8 cellular contexts compared by ENCODE assay signal in genomic region chrX:11724122-11725017, GRCh38. TPM values are rescaled to one million over a fixed set of nuclear protein-coding genes. Genes with fewer than 3 reads are reported as not detected.
DNase-seq lines count a peak whose midpoint lies in the region; ATAC-seq, FAIRE-seq and TF ChIP-seq lines count a peak whose summit lies in the region.

No MANE protein-coding gene starts in this region.

- no peaks in the 10 kb centered on the region for H3K9me3 ChIP-seq in neutrophil
- H3K9me3 ChIP-seq in MG63 = no peaks in the 10 kb centered on the region

- H3K27me3 ChIP-seq in neutrophil (no peaks in the 10 kb centered on the region), MG63 (no peaks in the 10 kb centered on the region)

- peak; percentile 69 for TF ChIP-seq CTCF in epithelial cell of esophagus (IDR thresholded peaks at IDR 0.05; ENCODE audit: insufficient read depth, low read depth, low read length, missing control alignments)
- TF ChIP-seq CTCF in neutrophil (IDR thresholded peaks at IDR 0.05) = peak; percentile 24

- peak; percentile 80 for FAIRE-seq in RCC 7860 (lab: Jason Lieb, UNC)

- H3K4me3 ChIP-seq in epithelial cell of esophagus (ENCODE audit: low read length) (no peak overlapping the region), neutrophil (ENCODE audit: low read depth in 1 of 2, low read length in 1 of 2) (no peak overlapping the region), MG63 (no peak overlapping the region)

- peaks cover 11 to 13% of the 10 kb centered on the region in 2 experiments for H3K4me1 ChIP-seq in neutrophil (ENCODE audit: control insufficient read depth in 1 of 2, insufficient read depth in 1 of 2, low read depth in 1 of 2, low read length in 1 of 2)

- no peak overlapping the region for H3K27ac ChIP-seq in neutrophil

- peak; percentile 0 for DNase-seq in NCI-H2029 treated with DMSO at 0.1 percent for 48 hours (lab: John Stamatoyannopoulos, UW)
- no peak for DNase-seq in NCI-H2029 (lab: John Stamatoyannopoulos, UW)
- DNase-seq in RCC 7860 (ENCODE audit: low spot score) = peak; percentile 12
- peak; percentile 37 for DNase-seq in epithelial cell of esophagus (ENCODE audit: low read depth)
- no peak for DNase-seq in MG63

- ATAC-seq in GM21529 (IDR thresholded peaks at IDR 0.05; ENCODE audit: unreplicated experiment) = peak; percentile 63
- ATAC-seq in HG03432 (IDR thresholded peaks at IDR 0.05; ENCODE audit: unreplicated experiment) = no peak

- no peaks in the 10 kb centered on the region for H3K36me3 ChIP-seq in neutrophil
- H3K36me3 ChIP-seq in MG63 = no peaks in the 10 kb centered on the region

RNA-seq across cellular contexts. Expression of gene MSL3, which starts 33.7 kb away (rescaled TPM):
- total RNA-seq in MG63 (2014; rRNA removed; shearing (Covaris generic); ENCODE audit: low replicate concordance) = 33.9 and 36.5 TPM in 2 replicates

RNA-seq across cellular contexts. Expression of gene ARHGAP6, which starts 58.6 kb away (rescaled TPM):
- total RNA-seq in MG63 (2014; rRNA removed; shearing (Covaris generic); ENCODE audit: low replicate concordance) = 0.10 TPM in 1 of 2 replicates, not detected in the other

Comparison
In these comparisons a context has a peak if more than half of its experiments do, and no peak if none do; other contexts are left out.
1. DNase-seq: peak in NCI-H2029 treated with DMSO at 0.1 percent for 48 hours (single experiment), RCC 7860 (single experiment) and epithelial cell of esophagus (single experiment); none in NCI-H2029 (single experiment) and MG63 (single experiment).